1 cellular context compared by ENCODE assay signal in genomic region chr4:152503606-152504290, GRCh38.
TF ChIP-seq lines count a peak whose summit lies in the region.

No MANE protein-coding gene starts in this region.

TF ChIP-seq in IMR-90, 13 proteins besides CTCF, POLR2A, EP300 and RAD21:
- TF ChIP-seq CHD1 (IDR thresholded peaks at IDR 0.05; ENCODE audit: low read depth, low read length) = no peak
- TF ChIP-seq RCOR1 (IDR thresholded peaks at IDR 0.05; ENCODE audit: insufficient replicate concordance, low read length) = no peak
- TF ChIP-seq NFE2L2 (IDR thresholded peaks at IDR 0.05; ENCODE audit: low read depth, low read length) = no peak
- TF ChIP-seq CEBPB (IDR thresholded peaks at IDR 0.05; ENCODE audit: low read depth, low read length) = no peak
- TF ChIP-seq MAFK (IDR thresholded peaks at IDR 0.05; ENCODE audit: low read depth, low read length) = no peak
- TF ChIP-seq, protein P1, sequence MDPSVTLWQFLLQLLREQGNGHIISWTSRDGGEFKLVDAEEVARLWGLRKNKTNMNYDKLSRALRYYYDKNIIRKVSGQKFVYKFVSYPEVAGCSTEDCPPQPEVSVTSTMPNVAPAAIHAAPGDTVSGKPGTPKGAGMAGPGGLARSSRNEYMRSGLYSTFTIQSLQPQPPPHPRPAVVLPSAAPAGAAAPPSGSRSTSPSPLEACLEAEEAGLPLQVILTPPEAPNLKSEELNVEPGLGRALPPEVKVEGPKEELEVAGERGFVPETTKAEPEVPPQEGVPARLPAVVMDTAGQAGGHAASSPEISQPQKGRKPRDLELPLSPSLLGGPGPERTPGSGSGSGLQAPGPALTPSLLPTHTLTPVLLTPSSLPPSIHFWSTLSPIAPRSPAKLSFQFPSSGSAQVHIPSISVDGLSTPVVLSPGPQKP (IDR thresholded peaks at IDR 0.05; ENCODE audit: borderline replicate concordance, low read depth, low read length) = no peak
- TF ChIP-seq MXI1 (IDR thresholded peaks at IDR 0.05; ENCODE audit: borderline replicate concordance, low read depth, low read length) = no peak
- TF ChIP-seq RFX5 (IDR thresholded peaks at IDR 0.05; ENCODE audit: low read depth, low read length) = no peak
- TF ChIP-seq MAZ (IDR thresholded peaks at IDR 0.05; ENCODE audit: borderline replicate concordance, low read depth, low read length) = no peak
- TF ChIP-seq FOS (IDR thresholded peaks at IDR 0.05; ENCODE audit: low read depth, low read length) = no peak
- TF ChIP-seq SMC3 (IDR thresholded peaks at IDR 0.05; ENCODE audit: low read depth, low read length) = no peak
- no peak for TF ChIP-seq BHLHE40 (IDR thresholded peaks at IDR 0.05; ENCODE audit: low read depth, low read length)
- no peak for TF ChIP-seq USF2 (IDR thresholded peaks at IDR 0.05; ENCODE audit: low read depth, low read length)
